Comparison of ENCODE assay signal across 8 cellular contexts in genomic region chr6:3456395-3456767, GRCh38. TPM values are rescaled to one million over a fixed set of nuclear protein-coding genes. Genes with fewer than 3 reads are reported as not detected.
DNase-seq lines count a peak whose midpoint lies in the region; ATAC-seq and TF ChIP-seq lines count a peak whose summit lies in the region.

No MANE protein-coding gene starts in this region.

- no peak for TF ChIP-seq CTCF in epithelial cell of proximal tubule (conservative IDR thresholded peaks at IDR 0.05; ENCODE audit: low read depth, low read length)

- H3K4me1 ChIP-seq in HUES48 (ENCODE audit: control insufficient read depth, insufficient read depth, low read length) (peaks cover 42% of the 10 kb centered on the region), rectal smooth muscle tissue (ENCODE audit: control insufficient read depth, insufficient read depth, low read length) (peaks cover 16% of the 10 kb centered on the region)

- H3K9ac ChIP-seq in HUES48 (ENCODE audit: low read depth, low read length) (no peak overlapping the region), rectal smooth muscle tissue (ENCODE audit: low read length) (no peak overlapping the region)

- no peak overlapping the region for H3K27ac ChIP-seq in HUES48 (ENCODE audit: low read depth, low read length)
- H3K27ac ChIP-seq in rectal smooth muscle tissue (ENCODE audit: low read depth, low read length), result no peak overlapping the region

- DNase-seq in NCI-H2227 (lab: John Stamatoyannopoulos, UW; ENCODE audit: unreplicated experiment), result peak; percentile 40
- no peak for DNase-seq in NCI-H2227 treated with DMSO at 0.1 percent for 48 hours (lab: John Stamatoyannopoulos, UW)
- no peak for DNase-seq in epithelial cell of proximal tubule (ENCODE audit: low read depth)
- DNase-seq in NOMO-1 treated with dmso at 0.1 percent for 144 hours (lab: John Stamatoyannopoulos, UW; ENCODE audit: unreplicated experiment), result no peak

- H3K4me3 ChIP-seq in HUES48 (ENCODE audit: low read depth, low read length) (peak overlapping the region; percentile 64), epithelial cell of proximal tubule (ENCODE audit: low read depth, low read length) (peak overlapping the region; percentile 52), rectal smooth muscle tissue (ENCODE audit: low read length) (peak overlapping the region; percentile 83)

- H3K9me3 ChIP-seq in HUES48 (ENCODE audit: control insufficient read depth, insufficient read depth, low read length), result no peaks in the 10 kb centered on the region

- H3K36me3 ChIP-seq in HUES48 (ENCODE audit: control insufficient read depth, insufficient read depth, low read length), result no peaks in the 10 kb centered on the region
- H3K36me3 ChIP-seq in rectal smooth muscle tissue (ENCODE audit: control insufficient read depth, insufficient read depth, low read length), result no peaks in the 10 kb centered on the region

- no peak for ATAC-seq in HG02763 (IDR thresholded peaks at IDR 0.05; ENCODE audit: unreplicated experiment)
- ATAC-seq in HG02798 (IDR thresholded peaks at IDR 0.05; ENCODE audit: poor library complexity, unreplicated experiment), result no peak

- H3K27me3 ChIP-seq in HUES48 (ENCODE audit: control insufficient read depth, insufficient read depth, low read length) (peaks cover 40% of the 10 kb centered on the region), rectal smooth muscle tissue (ENCODE audit: control insufficient read depth, insufficient read depth, low read length) (peaks cover 4% of the 10 kb centered on the region)

RNA-seq across cellular contexts. Expression of gene SLC22A23, which starts 0.5 kb away (rescaled TPM):
- 0.52 and 0.87 TPM in 2 replicates for total RNA-seq in epithelial cell of proximal tubule
